In genomic region chr1:66424530-66424929, GRCh38 we compare ENCODE assay signal across 5 cellular contexts.
DNase-seq lines count a peak whose midpoint lies in the region; ATAC-seq and TF ChIP-seq lines count a peak whose summit lies in the region.
"Not testable (repeated sequence)": the region's sequence is repeated elsewhere in the genome, so short reads cannot be mapped to it uniquely, and the experiment has no call there.

No MANE protein-coding gene starts in this region.

- H3K4me3 Mint-ChIP-seq in GM23338, WTC11, endodermal cell: not testable (repeated sequence)

- ATAC-seq in GM23338: not testable (repeated sequence)
- ATAC-seq in WTC11: peak; percentile 71

- peak overlapping the region; percentile 74; the same call in 1 of the 2 replicates for H2AFZ ChIP-seq in GM23338

- H3K4me2 ChIP-seq in GM23338: peak overlapping the region; percentile 66

- not testable (repeated sequence) for H3K36me3 Mint-ChIP-seq in GM23338 (ENCODE audit: low read depth); endodermal cell (ENCODE audit: low read depth)
- H3K36me3 Mint-ChIP-seq in WTC11: peaks cover 32% of the 10 kb centered on the region

- H3K79me2 ChIP-seq in GM23338 (replicated peaks; ENCODE audit: insufficient read depth): not testable (repeated sequence)

- H3K9me3 ChIP-seq in HAP-1: not testable (repeated sequence)
- H3K9me3 ChIP-seq in HUES6 (ENCODE audit: control insufficient read depth, insufficient read depth, low read depth, low read length) (peaks cover 14% of the 10 kb centered on the region), endodermal cell (ENCODE audit: control insufficient read depth, low read length) (peaks cover 51% of the 10 kb centered on the region)

- not testable (repeated sequence) for H3K4me3 ChIP-seq in GM23338; HAP-1; HUES6 (ENCODE audit: low read depth, low read length); endodermal cell (ENCODE audit: low read length)

- H3K27me3 ChIP-seq in GM23338 (ENCODE audit: insufficient read depth); HAP-1 (ENCODE audit: low read depth); HUES6 (ENCODE audit: control insufficient read depth, insufficient read depth, low read length); endodermal cell (ENCODE audit: control insufficient read depth, insufficient read depth, low read length, poor library complexity, severe bottlenecking): not testable (repeated sequence)

- not testable (repeated sequence) for H4K20me1 ChIP-seq in GM23338 (replicated peaks; ENCODE audit: insufficient read depth)

- not testable (repeated sequence) for TF ChIP-seq CTCF in GM23338 (conservative IDR thresholded peaks at IDR 0.05; ENCODE audit: low read depth in 2 of 2); WTC11 (IDR thresholded peaks at IDR 0.05); endodermal cell (conservative IDR thresholded peaks at IDR 0.05)

- H3K27me3 Mint-ChIP-seq in GM23338 (ENCODE audit: insufficient read depth, low read depth, poor library complexity); WTC11 (ENCODE audit: low read depth); endodermal cell (ENCODE audit: insufficient read depth): not testable (repeated sequence)

- CTCF ChIA-PET in WTC11 (lab: Charles Lee): not testable (repeated sequence)

- not testable (repeated sequence) for H3K4me1 Mint-ChIP-seq in GM23338
- peaks cover 24% of the 10 kb centered on the region for H3K4me1 Mint-ChIP-seq in WTC11
- H3K4me1 Mint-ChIP-seq in endodermal cell: peaks cover 18% of the 10 kb centered on the region

- H3K9ac ChIP-seq in HUES6 (ENCODE audit: low read length): peak overlapping the region; percentile 59
- not testable (repeated sequence) for H3K9ac ChIP-seq in endodermal cell (ENCODE audit: extremely low read depth, low read length, poor library complexity, severe bottlenecking)

- peaks cover 17% of the 10 kb centered on the region; the same call in 1 of the 2 replicates for H3K9me2 ChIP-seq in GM23338 (ENCODE audit: insufficient read depth)

- 73 to 83% methylated on average over 1 of the region's 3 CpGs for WGBS in endodermal cell (ENCODE audit: insufficient coverage in 1 of 2, insufficient read length in 1 of 2), 2 experiments

- H3K27ac ChIP-seq in GM23338 (ENCODE audit: low read depth) (peak overlapping the region; percentile 96), HUES6 (ENCODE audit: low read depth, low read length) (peak overlapping the region; percentile 66)
- not testable (repeated sequence) for H3K27ac ChIP-seq in endodermal cell (ENCODE audit: low read depth, low read length)

- in situ Hi-C loops in HAP-1 (cut with MboI; ENCODE audit: low sequenced_read_pairs): not testable (repeated sequence)

- H3K9me3 Mint-ChIP-seq in GM23338 (peaks cover 18% of the 10 kb centered on the region), WTC11 (peaks cover 41% of the 10 kb centered on the region), endodermal cell (peaks cover 28% of the 10 kb centered on the region)

- POLR2A ChIA-PET in WTC11 (lab: Charles Lee): not testable (repeated sequence)

- H3K4me1 ChIP-seq in GM23338 (ENCODE audit: insufficient read depth) (peaks cover 20% of the 10 kb centered on the region), HAP-1 (peaks cover 19% of the 10 kb centered on the region), HUES6 (ENCODE audit: control insufficient read depth, insufficient read depth, low read length) (peaks cover 19% of the 10 kb centered on the region)
- not testable (repeated sequence) for H3K4me1 ChIP-seq in endodermal cell (ENCODE audit: control insufficient read depth, insufficient read depth, low read length)

- DNase-seq in GM23338 (ENCODE audit: low spot score); WTC11 (ENCODE audit: low spot score); endodermal cell: not testable (repeated sequence)
- DNase-seq in HAP-1 (ENCODE audit: low spot score in 2 of 2): peak; percentile 30 to 59

- not testable (repeated sequence) for H3F3A ChIP-seq in GM23338 (replicated peaks; ENCODE audit: low read depth)

- not testable (repeated sequence) for H3K27ac Mint-ChIP-seq in GM23338
- H3K27ac Mint-ChIP-seq in WTC11 (peak overlapping the region; percentile 90; the same call in 1 of the 2 replicates), endodermal cell (peak overlapping the region; percentile 39)

- H3K36me3 ChIP-seq in GM23338 (ENCODE audit: insufficient read depth); HAP-1 (replicated peaks); HUES6 (ENCODE audit: control insufficient read depth, insufficient read depth, low read length); endodermal cell (ENCODE audit: control insufficient read depth, insufficient read depth, low read length): not testable (repeated sequence)
